8 cellular contexts compared by ENCODE assay signal in genomic region chr17:8630227-8630801, GRCh38. TPM values are rescaled to one million over a fixed set of nuclear protein-coding genes. Genes with fewer than 3 reads are reported as not detected.
DNase-seq lines count a peak whose midpoint lies in the region; ATAC-seq and TF ChIP-seq lines count a peak whose summit lies in the region.

Gene MYH10, minus strand, starts transcription at chr17:8630725. Its CDS starts 7,479 bp downstream, at chr17:8623246.

- TF ChIP-seq EP300 in neural cell (conservative IDR thresholded peaks at IDR 0.05; ENCODE audit: poor library complexity, severe bottlenecking): no peak

- no peaks in the 10 kb centered on the region for H3F3A ChIP-seq in neural cell (ENCODE audit: insufficient read depth, low read length, poor library complexity, severe bottlenecking)

- H3K9me2 ChIP-seq in neural cell (ENCODE audit: insufficient read depth, low read length): no peaks in the 10 kb centered on the region

- no peak for ATAC-seq in esophagus mucosa
- no peak for ATAC-seq in GM18511 (IDR thresholded peaks at IDR 0.05; ENCODE audit: unreplicated experiment)

- peak within 1 kb of the TSS; percentile 90 for H3K4me2 ChIP-seq in neural cell (ENCODE audit: low read length)

- H3K27me3 ChIP-seq in GM06990 (replicated peaks; ENCODE audit: control insufficient read depth, insufficient read depth, low read length): no peaks in the 10 kb centered on the region
- H3K27me3 ChIP-seq in neural cell (ENCODE audit: insufficient read depth, low read depth, low read length): no peaks in the 10 kb centered on the region

- peak within 1 kb of the TSS; percentile 65 for H2AFZ ChIP-seq in neural cell (ENCODE audit: low read depth, low read length)

- H3K36me3 ChIP-seq in GM06990 (ENCODE audit: control insufficient read depth, insufficient read depth, low read length) (no peaks in the 10 kb centered on the region), neural cell (ENCODE audit: insufficient read depth, low read length) (no peaks in the 10 kb centered on the region)

- peak within 1 kb of the TSS; percentile 95 for H3K4me3 ChIP-seq in GM06990 (replicated peaks; ENCODE audit: low read depth, low read length)
- peak within 1 kb of the TSS; percentile 97 for H3K4me3 ChIP-seq in neural cell (ENCODE audit: low read length)

- H3K27ac ChIP-seq in RWPE1: peak within 1 kb of the TSS; percentile 82
- H3K27ac ChIP-seq in neural cell (ENCODE audit: low read length): peak within 1 kb of the TSS; percentile 94

- DNase-seq in GM06990 (ENCODE audit: extremely low read depth, insufficient read length) (no peak), RWPE1 (ENCODE audit: low spot score) (peak; percentile 25), NCI-H1105 (lab: John Stamatoyannopoulos, UW) (no peak)
- DNase-seq in activated effector memory CD4-positive, alpha-beta T cell treated with Interleukin-2 at 50 U/mL for 16 hours: no peak
- no peak for DNase-seq in stimulated activated naive CD4-positive, alpha-beta T cell treated with Interleukin-2 at 50 U/mL for 16 hours (lab: John Stamatoyannopoulos, UW)

- POLR2A ChIA-PET in RWPE1 (lab: Yijun Ruan, JAX; ENCODE audit: low non-redundant PET): interaction anchor here (0.6 kb wide), 1 partner anchor 147 kb away, joined by 3 read pairs; no protein-coding TSS in a partner anchor

- TF ChIP-seq RAD21 in neural cell (conservative IDR thresholded peaks at IDR 0.05): peak; percentile 44

- peaks cover 42% of the 10 kb centered on the region for H3K79me2 ChIP-seq in neural cell (replicated peaks; ENCODE audit: insufficient read depth, low read length)

- CTCF ChIA-PET in RWPE1 (lab: Yijun Ruan, JAX): interaction anchor here (0.5 to 1.1 kb wide), 3 partner anchors 9 to 254 kb away, joined by 3 to 7 read pairs (median 4); partner anchors contain the start of gene KRABD2

- peak; percentile 26 for TF ChIP-seq CTCF in GM06990 (IDR thresholded peaks at IDR 0.05; ENCODE audit: insufficient read depth, low read length, poor library complexity, severe bottlenecking)
- TF ChIP-seq CTCF in RWPE1 (conservative IDR thresholded peaks at IDR 0.05; ENCODE audit: low read depth): no peak
- peak; percentile 66 for TF ChIP-seq CTCF in neural cell (IDR thresholded peaks at IDR 0.05; ENCODE audit: poor library complexity, severe bottlenecking)

- peak within 1 kb of the TSS; percentile 95 for H3K9ac ChIP-seq in neural cell (ENCODE audit: low read length)

- H3K9me3 ChIP-seq in neural cell (ENCODE audit: low read length): no peaks in the 10 kb centered on the region

- H4K20me1 ChIP-seq in neural cell (ENCODE audit: insufficient read depth): no peaks in the 10 kb centered on the region

TF ChIP-seq in neural cell, 6 proteins besides CTCF, POLR2A, EP300 and RAD21:
- TF ChIP-seq MXI1 (conservative IDR thresholded peaks at IDR 0.05; ENCODE audit: poor library complexity, severe bottlenecking) (no peak), EZH2 (IDR thresholded peaks at IDR 0.05; ENCODE audit: borderline replicate concordance, insufficient read depth, low read length, poor library complexity, severe bottlenecking) (no peak), POLR2AphosphoS5 (IDR thresholded peaks at IDR 0.05) (peak; percentile 96), SMC3 (conservative IDR thresholded peaks at IDR 0.05; ENCODE audit: poor library complexity) (no peak), TAF1 (IDR thresholded peaks at IDR 0.05; ENCODE audit: low read depth) (peak; percentile 76)
- TF ChIP-seq, protein P1, sequence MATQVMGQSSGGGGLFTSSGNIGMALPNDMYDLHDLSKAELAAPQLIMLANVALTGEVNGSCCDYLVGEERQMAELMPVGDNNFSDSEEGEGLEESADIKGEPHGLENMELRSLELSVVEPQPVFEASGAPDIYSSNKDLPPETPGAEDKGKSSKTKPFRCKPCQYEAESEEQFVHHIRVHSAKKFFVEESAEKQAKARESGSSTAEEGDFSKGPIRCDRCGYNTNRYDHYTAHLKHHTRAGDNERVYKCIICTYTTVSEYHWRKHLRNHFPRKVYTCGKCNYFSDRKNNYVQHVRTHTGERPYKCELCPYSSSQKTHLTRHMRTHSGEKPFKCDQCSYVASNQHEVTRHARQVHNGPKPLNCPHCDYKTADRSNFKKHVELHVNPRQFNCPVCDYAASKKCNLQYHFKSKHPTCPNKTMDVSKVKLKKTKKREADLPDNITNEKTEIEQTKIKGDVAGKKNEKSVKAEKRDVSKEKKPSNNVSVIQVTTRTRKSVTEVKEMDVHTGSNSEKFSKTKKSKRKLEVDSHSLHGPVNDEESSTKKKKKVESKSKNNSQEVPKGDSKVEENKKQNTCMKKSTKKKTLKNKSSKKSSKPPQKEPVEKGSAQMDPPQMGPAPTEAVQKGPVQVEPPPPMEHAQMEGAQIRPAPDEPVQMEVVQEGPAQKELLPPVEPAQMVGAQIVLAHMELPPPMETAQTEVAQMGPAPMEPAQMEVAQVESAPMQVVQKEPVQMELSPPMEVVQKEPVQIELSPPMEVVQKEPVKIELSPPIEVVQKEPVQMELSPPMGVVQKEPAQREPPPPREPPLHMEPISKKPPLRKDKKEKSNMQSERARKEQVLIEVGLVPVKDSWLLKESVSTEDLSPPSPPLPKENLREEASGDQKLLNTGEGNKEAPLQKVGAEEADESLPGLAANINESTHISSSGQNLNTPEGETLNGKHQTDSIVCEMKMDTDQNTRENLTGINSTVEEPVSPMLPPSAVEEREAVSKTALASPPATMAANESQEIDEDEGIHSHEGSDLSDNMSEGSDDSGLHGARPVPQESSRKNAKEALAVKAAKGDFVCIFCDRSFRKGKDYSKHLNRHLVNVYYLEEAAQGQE (IDR thresholded peaks at IDR 0.05; ENCODE audit: borderline replicate concordance): peak; percentile 64

RNA-seq across cellular contexts. Expression of gene MYH10, which starts in this region (rescaled TPM):
- 24.6 TPM for total RNA-seq in esophagus mucosa
- 61.1 and 79.2 TPM in 2 replicates for polyA plus RNA-seq in neural cell
- 221 and 225 TPM in 2 replicates for polyA minus RNA-seq in neural cell
